Comparison of ENCODE assay signal across 21 cellular contexts in the genomic region with DNA sequence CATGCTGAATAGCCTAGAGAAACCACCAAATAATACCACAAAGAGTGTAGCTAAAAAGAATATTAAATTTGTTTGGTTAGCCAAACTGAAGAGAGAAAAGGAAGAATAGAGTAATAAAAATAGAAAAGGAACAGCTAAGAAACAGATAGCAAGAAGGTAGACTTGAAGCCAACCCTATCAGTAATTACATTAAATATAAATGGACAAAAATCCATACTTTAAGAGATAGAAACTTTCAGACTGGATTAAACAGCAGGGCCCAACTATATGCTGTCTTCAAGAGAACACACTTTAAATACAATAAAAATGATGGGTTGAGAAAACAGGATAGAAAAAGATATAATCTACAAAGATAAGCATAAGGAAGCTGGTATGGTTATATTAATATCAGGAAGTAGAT. TPM values are rescaled to one million over a fixed set of nuclear protein-coding genes. Genes with fewer than 3 reads are reported as not detected.
"Had no signal": no experiment of that assay in that cellular context is flagged by ENCODE, and none has a peak within 500 bp of the region (broad histone marks: within the 10 kb centered on the region; RNA-seq: fewer than 3 reads in every experiment).

No MANE protein-coding gene starts in this region.

- H3K4me3 Mint-ChIP-seq: memory B cell, mesothelial cell of epicardium, nephron had no signal

- H3K4me3 ChIP-seq: dorsolateral prefrontal cortex, hepatocyte, left ventricle myocardium inferior, lower lobe of right lung, pancreas had no signal

- DNase-seq: dorsolateral prefrontal cortex; effector CD8-positive, alpha-beta T cell; foreskin melanocyte; head of caudate nucleus; kidney; left cardiac atrium; left ventricle myocardium inferior; lower lobe of right lung; occipital lobe; pancreas; right cardiac atrium; small intestine; stimulated activated CD4-positive, alpha-beta T cell treated with anti-CD3 and anti-CD28 coated beads, Interleukin-12 subunit alpha, Interleukin-12 subunit beta, amount 100 ng/mL, for 4 hours; stimulated activated naive CD4-positive, alpha-beta T cell treated with Interleukin-2 at 50 U/mL for 16 hours; trophoblast cell had no signal

- H3K4me1 ChIP-seq: pancreas had no signal

- ATAC-seq: left cardiac atrium, lower lobe of right lung, pancreas, right cardiac atrium had no signal

- H3K27me3 ChIP-seq: dorsolateral prefrontal cortex, hepatocyte, pancreas had no signal

- H3K36me3 ChIP-seq: left ventricle myocardium inferior, lower lobe of right lung, pancreas had no signal

- H3K27me3 Mint-ChIP-seq: memory B cell had no signal

- H3K27ac Mint-ChIP-seq: memory B cell, mesothelial cell of epicardium, nephron, progenitor cell of endocrine pancreas had no signal

- H3K27ac ChIP-seq: dorsolateral prefrontal cortex, hepatocyte, left ventricle myocardium inferior, lower lobe of right lung, pancreas had no signal

- H3K4me1 Mint-ChIP-seq: mesothelial cell of epicardium had no signal

RNA-seq across cellular contexts. Expression of a gene that starts 31.2 kb away (rescaled TPM):
- total RNA-seq: hepatocyte, mesothelial cell of epicardium, myocyte, occipital lobe, progenitor cell of endocrine pancreas had no signal
- polyA plus RNA-seq: hepatocyte had no signal

RNA-seq across cellular contexts. Expression of a gene that starts 53.6 kb away (rescaled TPM):
- total RNA-seq: mesothelial cell of epicardium, occipital lobe had no signal
